ENCODE assay signal across 15 cellular contexts in the genomic region with DNA sequence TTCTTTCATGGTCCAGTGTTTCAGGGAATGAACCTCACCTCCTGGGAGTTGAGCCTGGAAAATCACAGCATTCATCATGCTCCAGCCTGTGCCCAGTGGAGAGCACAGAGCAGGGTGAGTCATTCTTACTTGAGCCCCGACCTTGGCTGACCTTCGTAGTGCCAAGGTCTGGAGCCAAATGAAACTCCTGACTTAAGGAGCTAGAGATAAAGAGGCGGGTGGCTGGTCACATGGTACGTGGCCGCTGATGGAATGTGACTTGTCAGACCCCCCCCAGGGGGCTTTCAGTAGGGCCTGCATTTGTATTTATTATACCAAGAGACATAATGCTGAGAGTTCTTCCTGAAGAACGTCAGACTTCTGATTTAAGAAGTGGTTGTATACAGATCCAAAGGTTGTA. TPM values are rescaled to one million over a fixed set of nuclear protein-coding genes. Genes with fewer than 3 reads are reported as not detected.
DNase-seq lines count a peak whose midpoint lies in the region; ATAC-seq, FAIRE-seq and TF ChIP-seq lines count a peak whose summit lies in the region.
"Had no signal": no experiment of that assay in that cellular context is flagged by ENCODE, and none has a peak within 500 bp of the region (broad histone marks: within the 10 kb centered on the region; RNA-seq: fewer than 3 reads in every experiment).

No MANE protein-coding gene starts in this region.

- BruUV-seq in K562 (replicated peaks; lab: Mats Ljungman, UMichigan): no TSS peak

- no peak overlapping the region for H3K4me2 ChIP-seq in K562 (ENCODE audit: insufficient read depth, low read length)

- H3K9me3 ChIP-seq in K562 (replicated peaks; ENCODE audit: control insufficient read depth, insufficient read depth, low read depth, low read length): no peaks in the 10 kb centered on the region
- no peaks in the 10 kb centered on the region for H3K9me3 ChIP-seq in left ventricle myocardium inferior (replicated peaks)
- no peaks in the 10 kb centered on the region for H3K9me3 ChIP-seq in psoas muscle
- H3K9me3 ChIP-seq in CD8-positive, alpha-beta T cell (ENCODE audit: low read length): no peaks in the 10 kb centered on the region
- H3K9me3 ChIP-seq: spleen, vagina had no signal

- POLR2A ChIA-PET in K562 (lab: Yijun Ruan, JAX): interaction anchor here (0.6 kb wide), 1 partner anchor 15 kb away, joined by 3 read pairs; the partner anchor contains the start of gene PIP5K1B
- POLR2A ChIA-PET in CD8-positive, alpha-beta T cell (lab: Charles Lee): no interaction called here

- 0% methylated on average over 6 of the region's 6 CpGs for WGBS in K562 (ENCODE audit: insufficient coverage, low coverage, missing lambda C conversion rate)
- 23 to 33% (median 24%) methylated on average over 6 of the region's 6 CpGs for WGBS in psoas muscle, 3 donors

- no peaks in the 10 kb centered on the region for H3K79me2 ChIP-seq in K562 (ENCODE audit: control insufficient read depth, insufficient read depth, low read length)

- FAIRE-seq in K562 (lab: Jason Lieb, UNC): no peak

- no peaks in the 10 kb centered on the region for H3K4me1 Mint-ChIP-seq in effector memory CD8-positive, alpha-beta T cell (ENCODE audit: low read depth in 2 of 2)
- no peaks in the 10 kb centered on the region for H3K4me1 Mint-ChIP-seq in CD8-positive, alpha-beta T cell (ENCODE audit: low read depth)

- H2AFZ ChIP-seq in K562 (ENCODE audit: low read depth, low read length): no peak overlapping the region

- H3K4me3 Mint-ChIP-seq in effector memory CD8-positive, alpha-beta T cell: no peak overlapping the region
- no peak overlapping the region for H3K4me3 Mint-ChIP-seq in CD8-positive, alpha-beta T cell
- H3K4me3 Mint-ChIP-seq: activated T-cell treated with anti-CD3 and anti-CD28 coated beads, Interleukin-2, amount 50 U/mL, for 72 hours; HFFc6; naive thymus-derived CD8-positive, alpha-beta T cell had no signal

- ATAC-seq in K562 (0 out of 3 replicates have a peak, but pooled peaks have one; percentile 20), psoas muscle (peak; percentile 53 to 82 (median 76)), HG02938 (IDR thresholded peaks at IDR 0.05; ENCODE audit: unreplicated experiment) (no peak), GM19397 (IDR thresholded peaks at IDR 0.05; ENCODE audit: unreplicated experiment) (no peak)
- ATAC-seq in effector memory CD8-positive, alpha-beta T cell (replicated peaks): no peak
- ATAC-seq in CD8-positive, alpha-beta T cell: no peak
- ATAC-seq: activated T-cell treated with anti-CD3 and anti-CD28 coated beads, Interleukin-2, amount 50 U/mL, for 72 hours; naive thymus-derived CD8-positive, alpha-beta T cell had no signal

- intact Hi-C loops in K562 (cut with micrococcal nuclease) (no loop called here), left ventricle myocardium inferior (cut with micrococcal nuclease) (no loop called here), psoas muscle (cut with DNase I) (loop anchor here in 1 of 2 donors (5.0 kb wide), 1 partner anchor 43 kb away; no protein-coding TSS in a partner anchor)
- intact Hi-C loops in CD8-positive, alpha-beta T cell (cut with DNase I, micrococcal nuclease): no loop called here

- no peak for TF ChIP-seq EP300 in K562 (IDR thresholded peaks at IDR 0.05; ENCODE audit: low read length)

- H3K27ac ChIP-seq in K562 (ENCODE audit: extremely low read depth, low read depth, low read length): no peak overlapping the region
- peak overlapping the region; percentile 77 for H3K27ac ChIP-seq in left ventricle myocardium inferior (replicated peaks)
- no peak overlapping the region for H3K27ac ChIP-seq in psoas muscle
- no peak overlapping the region for H3K27ac ChIP-seq in CD8-positive, alpha-beta T cell (ENCODE audit: low read depth, low read length)
- H3K27ac ChIP-seq: epithelial cell of prostate, spleen, vagina had no signal

- H3K9me3 Mint-ChIP-seq in effector memory CD8-positive, alpha-beta T cell: no peaks in the 10 kb centered on the region
- H3K9me3 Mint-ChIP-seq in CD8-positive, alpha-beta T cell: no peaks in the 10 kb centered on the region
- H3K9me3 Mint-ChIP-seq: activated T-cell treated with anti-CD3 and anti-CD28 coated beads, Interleukin-2, amount 50 U/mL, for 72 hours; HFFc6; naive thymus-derived CD8-positive, alpha-beta T cell had no signal

- TF ChIP-seq CTCF in K562 (IDR thresholded peaks at IDR 0.05 in 2 of 3, conservative IDR thresholded peaks at IDR 0.05 in 1 of 3; ENCODE audit: insufficient read depth in 2 of 3, low read depth in 1 of 3, low read length in 3 of 3) (no peak), left ventricle myocardium inferior (IDR thresholded peaks at IDR 0.05; ENCODE audit: borderline replicate concordance) (no peak), psoas muscle (IDR thresholded peaks at IDR 0.05) (no peak)
- TF ChIP-seq CTCF in CD8-positive, alpha-beta T cell (IDR thresholded peaks at IDR 0.05): no peak

- no peaks in the 10 kb centered on the region for H4K20me1 ChIP-seq in K562 (replicated peaks; ENCODE audit: control insufficient read depth, insufficient read depth, low read length)

- no peaks in the 10 kb centered on the region for H3K9me1 ChIP-seq in K562 (ENCODE audit: control insufficient read depth, insufficient read depth, low read length)

- no peaks in the 10 kb centered on the region for H3K36me3 ChIP-seq in K562 (ENCODE audit: control insufficient read depth, insufficient read depth, low read length)
- no peaks in the 10 kb centered on the region for H3K36me3 ChIP-seq in left ventricle myocardium inferior
- no peaks in the 10 kb centered on the region for H3K36me3 ChIP-seq in psoas muscle (ENCODE audit: insufficient read depth in 1 of 2, low read depth in 1 of 2)
- no peaks in the 10 kb centered on the region for H3K36me3 ChIP-seq in CD8-positive, alpha-beta T cell (ENCODE audit: insufficient read depth, low read length)
- H3K36me3 ChIP-seq: spleen, vagina had no signal

- H3K27ac Mint-ChIP-seq in effector memory CD8-positive, alpha-beta T cell: no peak overlapping the region
- no peak overlapping the region for H3K27ac Mint-ChIP-seq in CD8-positive, alpha-beta T cell
- H3K27ac Mint-ChIP-seq: activated T-cell treated with anti-CD3 and anti-CD28 coated beads, Interleukin-2, amount 50 U/mL, for 72 hours; HFFc6; naive thymus-derived CD8-positive, alpha-beta T cell had no signal

- H3K36me3 Mint-ChIP-seq in effector memory CD8-positive, alpha-beta T cell (ENCODE audit: insufficient read depth): no peaks in the 10 kb centered on the region
- no peaks in the 10 kb centered on the region for H3K36me3 Mint-ChIP-seq in CD8-positive, alpha-beta T cell
- H3K36me3 Mint-ChIP-seq: naive thymus-derived CD8-positive, alpha-beta T cell had no signal

- peaks cover 34 to 39% of the 10 kb centered on the region in 2 donors for H3K27me3 Mint-ChIP-seq in effector memory CD8-positive, alpha-beta T cell
- peaks cover 26% of the 10 kb centered on the region for H3K27me3 Mint-ChIP-seq in CD8-positive, alpha-beta T cell (ENCODE audit: low read depth)

- H3K4me3 ChIP-seq in K562 (no peak overlapping the region), left ventricle myocardium inferior (no peak overlapping the region), psoas muscle (no peak overlapping the region)
- no peak overlapping the region for H3K4me3 ChIP-seq in CD8-positive, alpha-beta T cell (ENCODE audit: low read depth, low read length)
- H3K4me3 ChIP-seq: spleen, vagina had no signal

- TF ChIP-seq RAD21 in K562 (CRISPR knock-in tag; conservative IDR thresholded peaks at IDR 0.05 in 1 of 2, IDR thresholded peaks at IDR 0.05 in 1 of 2): no peak

- DNase-seq in Daoy (ENCODE audit: low read depth) (peak; percentile 34), K562 (ENCODE audit: extremely low read depth in 1 of 4, low spot score in 3 of 4) (peak in 1 of 4 experiments; percentile 30), left ventricle myocardium inferior (peak; percentile 37), psoas muscle (no peak)
- DNase-seq in effector memory CD8-positive, alpha-beta T cell: no peak
- no peak for DNase-seq in CD8-positive, alpha-beta T cell
- DNase-seq: activated T-cell treated with anti-CD3 and anti-CD28 coated beads, Interleukin-2, amount 50 U/mL, for 72 hours; HFFc6; IMR-90; naive thymus-derived CD8-positive, alpha-beta T cell; spleen had no signal

- H3K9ac ChIP-seq in K562 (ENCODE audit: insufficient read depth in 1 of 2, low read depth in 2 of 2, low read length in 2 of 2): no peak overlapping the region; a peak in 1 of 4 replicates

- H3K27me3 ChIP-seq in K562 (ENCODE audit: control insufficient read depth in 2 of 2, insufficient read depth in 2 of 2, low read length in 2 of 2): no peaks in the 10 kb centered on the region
- H3K27me3 ChIP-seq in left ventricle myocardium inferior (ENCODE audit: low read depth): no peaks in the 10 kb centered on the region
- H3K27me3 ChIP-seq in psoas muscle (ENCODE audit: insufficient read depth in 3 of 3, low read length in 2 of 3): peaks cover 0 to 3% (median 0%) of the 10 kb centered on the region in 3 donors
- no peaks in the 10 kb centered on the region for H3K27me3 ChIP-seq in CD8-positive, alpha-beta T cell (ENCODE audit: insufficient read depth, low read length)
- H3K27me3 ChIP-seq: spleen, vagina had no signal

- H3K4me1 ChIP-seq in K562 (replicated peaks in 1 of 2; ENCODE audit: control insufficient read depth in 2 of 2, insufficient read depth in 2 of 2, low read length in 2 of 2) (peaks cover 0 to 5% of the 10 kb centered on the region in 2 experiments; a peak in 2 of 5 replicates), left ventricle myocardium inferior (peaks cover 27% of the 10 kb centered on the region), psoas muscle (no peaks in the 10 kb centered on the region)
- H3K4me1 ChIP-seq in CD8-positive, alpha-beta T cell (ENCODE audit: insufficient read depth, low read length): no peaks in the 10 kb centered on the region
- H3K4me1 ChIP-seq: vagina had no signal

- TF ChIP-seq POLR2A in K562 (conservative IDR thresholded peaks at IDR 0.05): no peak

- in situ Hi-C loops in K562 (cut with MboI): no loop called here

- CTCF ChIA-PET in K562 (lab: Yijun Ruan, JAX; ENCODE audit: low intra/inter-chr PET ratio): no interaction called here
- CTCF ChIA-PET in CD8-positive, alpha-beta T cell (lab: Charles Lee): no interaction called here

RNA-seq across cellular contexts. Expression of gene PIP5K1B, which starts 15.0 kb away (rescaled TPM):
- total RNA-seq in Daoy (2014; rRNA removed; shearing (Covaris generic)): 0.09 and 0.57 TPM in 2 replicates
- 11.7 and 37.8 TPM in 2 replicates for total RNA-seq in K562 (2011; cell fraction: chromatin; rRNA removed; ENCODE audit: low replicate concordance)
- total RNA-seq in K562 (2011; cell fraction: nucleolus; rRNA removed): 11.6 and 11.7 TPM in 2 replicates
- total RNA-seq in K562 (2011; cell fraction: nucleoplasm; rRNA removed): 19.9 and 36.8 TPM in 2 replicates
- 3.8 and 3.9 TPM in 2 replicates for total RNA-seq in K562 (2014; rRNA removed)
- 7.4 and 8.8 TPM in 2 replicates for total RNA-seq in K562 (2014; rRNA removed; fragmentation: Illumina TruSeq; extraction: Trizol)
- 7.4 and 7.5 TPM in 2 replicates for total RNA-seq in K562 (2015; rRNA removed; fragmentation: Illumina TruSeq; extraction: Trizol)
- 9.6 and 10.4 TPM in 2 replicates for total RNA-seq in K562 (2021)
- polyA plus RNA-seq in K562 (2011; rRNA removed): 6.5 and 7.8 TPM in 2 replicates
- polyA plus RNA-seq in K562 (2011; cell fraction: cytosol; rRNA removed): 2.5 and 4.5 TPM in 2 replicates
- 5.7 and 7.2 TPM in 2 replicates for polyA plus RNA-seq in K562 (2011; cell fraction: nucleus; rRNA removed)
- polyA plus RNA-seq in K562 (2012): 9.2 and 13.5 TPM in 2 replicates
- polyA plus RNA-seq in K562 (2014; fragmentation: Illumina TruSeq; extraction: Trizol): 10.6 and 12.9 TPM in 2 replicates
- polyA plus RNA-seq in K562 (2014; fragmentation: Nextera tagmentation; extraction: Ambion mirVana): 1 to 10 TPM; 3.1 to 6.3 TPM
- polyA plus RNA-seq in K562 (2014; rRNA removed): 4.9 and 5.0 TPM in 2 replicates
- polyA minus RNA-seq in K562 (2011; rRNA and poly(A)+ RNA removed): 12.3 and 14.2 TPM in 2 replicates
- 4.3 and 6.3 TPM in 2 replicates for polyA minus RNA-seq in K562 (2011; cell fraction: cytosol; rRNA and poly(A)+ RNA removed)
- polyA minus RNA-seq in K562 (2011; cell fraction: nucleus; rRNA and poly(A)+ RNA removed): 12.3 and 27.8 TPM in 2 replicates
- 71.9 TPM for total RNA-seq in left ventricle myocardium inferior
- total RNA-seq in psoas muscle: 1 to 10 TPM; 1.1 to 1.9 (median 1.8) TPM
- 1 to 10 TPM in 1 of 3 donors, under 1 TPM in 2; 0.48 to 2.5 (median 0.70) TPM for polyA plus RNA-seq in psoas muscle
- under 1 TPM; 0.19 to 0.43 TPM for total RNA-seq in CD8-positive, alpha-beta T cell
- total RNA-seq: HFFc6, IMR-90 had no signal
- polyA plus RNA-seq: IMR-90 had no signal

Comparison
In these comparisons a context has a peak if more than half of its experiments do, and no peak if none do; other contexts are left out.
1. DNase-seq: peak in Daoy (single experiment) and left ventricle myocardium inferior (single experiment); none in psoas muscle (0 of 2), effector memory CD8-positive, alpha-beta T cell (0 of 3) and CD8-positive, alpha-beta T cell (0 of 7).
2. ATAC-seq: peak in K562 (single experiment) and psoas muscle (4 of 4); none in HG02938 (single experiment), effector memory CD8-positive, alpha-beta T cell (single experiment), CD8-positive, alpha-beta T cell (single experiment) and GM19397 (single experiment).